In genomic region chr20:38927902-38928578, GRCh38 we compare ENCODE assay signal across 8 cellular contexts. TPM values are rescaled to one million over a fixed set of nuclear protein-coding genes. Genes with fewer than 3 reads are reported as not detected.
DNase-seq lines count a peak whose midpoint lies in the region; ATAC-seq, FAIRE-seq and TF ChIP-seq lines count a peak whose summit lies in the region.

No MANE protein-coding gene starts in this region.

- H3K9me3 ChIP-seq in DOHH2 (ENCODE audit: control insufficient read depth, insufficient read depth, low read length) (no peaks in the 10 kb centered on the region), lower lobe of right lung (no peaks in the 10 kb centered on the region)

- H3K27ac ChIP-seq in DOHH2 (ENCODE audit: low read depth, low read length) (no peak overlapping the region), KMS-11 (no peak overlapping the region), lower lobe of right lung (no peak overlapping the region)

- H3K4me1 ChIP-seq in DOHH2 (ENCODE audit: control insufficient read depth, low read length) (peaks cover 48% of the 10 kb centered on the region), KMS-11 (ENCODE audit: low read depth, poor library complexity, severe bottlenecking) (peaks cover 34% of the 10 kb centered on the region), lower lobe of right lung (peaks cover 14% of the 10 kb centered on the region)

- H3K27ac Mint-ChIP-seq in activated naive CD8-positive, alpha-beta T cell treated with anti-CD3 and anti-CD28 coated beads, Interleukin-2, amount 50 U/mL, for 24 hours = peak overlapping the region; percentile 46
- H3K27ac Mint-ChIP-seq in naive B cell = peak overlapping the region in 2 of 6 donors; percentile 37 to 56

- H3K27me3 Mint-ChIP-seq in activated naive CD8-positive, alpha-beta T cell treated with anti-CD3 and anti-CD28 coated beads, Interleukin-2, amount 50 U/mL, for 24 hours = no peaks in the 10 kb centered on the region
- peaks cover 0 to 8% (median 0%) of the 10 kb centered on the region in 3 donors for H3K27me3 Mint-ChIP-seq in naive B cell

- H4K20me1 ChIP-seq in DOHH2 (ENCODE audit: control insufficient read depth, insufficient read depth, low read depth, low read length) (peaks cover 36% of the 10 kb centered on the region), KMS-11 (ENCODE audit: insufficient read depth) (peaks cover 28% of the 10 kb centered on the region)

- peaks cover 63% of the 10 kb centered on the region for H3K36me3 ChIP-seq in DOHH2 (ENCODE audit: control insufficient read depth, low read length)
- H3K36me3 ChIP-seq in KMS-11 (ENCODE audit: insufficient read depth) = no peaks in the 10 kb centered on the region
- H3K36me3 ChIP-seq in lower lobe of right lung = no peaks in the 10 kb centered on the region

- H2AFZ ChIP-seq in KMS-11 (ENCODE audit: low read depth) = no peak overlapping the region

- intact Hi-C loops in lower lobe of right lung (cut with DNase I) = no loop called here
- intact Hi-C loops in sciatic nerve (cut with DNase I) = loop anchor here (10.0 kb wide), 1 partner anchor 117 kb away; no protein-coding TSS in a partner anchor

- H3K4me3 Mint-ChIP-seq in activated naive CD8-positive, alpha-beta T cell treated with anti-CD3 and anti-CD28 coated beads, Interleukin-2, amount 50 U/mL, for 24 hours = peak overlapping the region; percentile 83
- peak overlapping the region; percentile 25 to 91 (median 77) for H3K4me3 Mint-ChIP-seq in naive B cell

- peaks cover 5% of the 10 kb centered on the region for H3F3A ChIP-seq in DOHH2 (ENCODE audit: control insufficient read depth, insufficient read depth)

- no peaks in the 10 kb centered on the region for H3K9me2 ChIP-seq in DOHH2 (replicated peaks; ENCODE audit: control insufficient read depth, low read length)

- H3K4me3 ChIP-seq in DOHH2 (ENCODE audit: low read length) (peak overlapping the region; percentile 81), KMS-11 (IDR thresholded peaks at IDR 0.05; ENCODE audit: insufficient read depth, low read depth, low read length) (no peak overlapping the region), lower lobe of right lung (no peak overlapping the region)

- no peaks in the 10 kb centered on the region for H3K9me3 Mint-ChIP-seq in activated naive CD8-positive, alpha-beta T cell treated with anti-CD3 and anti-CD28 coated beads, Interleukin-2, amount 50 U/mL, for 24 hours
- no peaks in the 10 kb centered on the region for H3K9me3 Mint-ChIP-seq in naive B cell

- peak overlapping the region; percentile 76 for H3K4me2 ChIP-seq in DOHH2 (ENCODE audit: low read length)
- H3K4me2 ChIP-seq in KMS-11 = peak overlapping the region; percentile 80

- H3K27me3 ChIP-seq in DOHH2 (ENCODE audit: control insufficient read depth, low read length) = no peaks in the 10 kb centered on the region
- H3K27me3 ChIP-seq in KMS-11 (ENCODE audit: insufficient read depth, low read depth) = no peaks in the 10 kb centered on the region
- peaks cover 3% of the 10 kb centered on the region for H3K27me3 ChIP-seq in lower lobe of right lung (ENCODE audit: low read depth)

- no peak for FAIRE-seq in frontal cortex (lab: Jason Lieb, UNC)

- no peak for ATAC-seq in activated naive CD8-positive, alpha-beta T cell treated with anti-CD3 and anti-CD28 coated beads, Interleukin-2, amount 50 U/mL, for 24 hours
- ATAC-seq in naive B cell (ENCODE audit: low read depth in 2 of 2) (no peak), lower lobe of right lung (no peak), sciatic nerve (no peak)

- H3K79me2 ChIP-seq in DOHH2 (ENCODE audit: control insufficient read depth, low read length) (peaks cover 69% of the 10 kb centered on the region), KMS-11 (ENCODE audit: insufficient read depth, low read depth) (peaks cover 68% of the 10 kb centered on the region)

- peak overlapping the region; percentile 84; the same call in 1 of the 2 replicates for H3K9ac ChIP-seq in KMS-11

- H3K4me1 Mint-ChIP-seq in activated naive CD8-positive, alpha-beta T cell treated with anti-CD3 and anti-CD28 coated beads, Interleukin-2, amount 50 U/mL, for 24 hours = peaks cover 31% of the 10 kb centered on the region
- peaks cover 13 to 18% (median 13%) of the 10 kb centered on the region in 3 donors for H3K4me1 Mint-ChIP-seq in naive B cell

- peaks cover 19% of the 10 kb centered on the region for H3K36me3 Mint-ChIP-seq in activated naive CD8-positive, alpha-beta T cell treated with anti-CD3 and anti-CD28 coated beads, Interleukin-2, amount 50 U/mL, for 24 hours (ENCODE audit: low read depth)
- H3K36me3 Mint-ChIP-seq in naive B cell = peaks cover 4 to 7% of the 10 kb centered on the region in 2 donors

- TF ChIP-seq CTCF in DOHH2 (IDR thresholded peaks at IDR 0.05; ENCODE audit: low read depth, low read length, poor library complexity, severe bottlenecking) (no peak), KMS-11 (conservative IDR thresholded peaks at IDR 0.05; ENCODE audit: low read depth, low read length) (no peak), lower lobe of right lung (IDR thresholded peaks at IDR 0.05) (no peak)

- no peak for DNase-seq in activated naive CD8-positive, alpha-beta T cell treated with anti-CD3 and anti-CD28 coated beads, Interleukin-2, amount 50 U/mL, for 24 hours
- DNase-seq in naive B cell (no peak), lower lobe of right lung (no peak), sciatic nerve (ENCODE audit: low spot score) (no peak), cortex of kidney (lab: John Stamatoyannopoulos, UW) (no peak), frontal cortex (ENCODE audit: low spot score in 2 of 2) (no peak)

RNA-seq across cellular contexts. Expression of gene FAM83D, which starts 1.8 kb away (rescaled TPM):
- under 1 TPM in 5 of 6 donors, not detected in 1; 0.12 to 0.56 (median 0.26) TPM for polyA plus RNA-seq in naive B cell (ENCODE audit: low read depth in 6 of 6)
- total RNA-seq in lower lobe of right lung (0.71 TPM), sciatic nerve (0.13 TPM), frontal cortex (2.4 TPM)

RNA-seq across cellular contexts. Expression of gene DHX35, which starts 34.1 kb away (rescaled TPM):
- polyA plus RNA-seq in naive B cell (ENCODE audit: low read depth in 6 of 6) = 1 to 10 TPM; 2.2 to 7.4 (median 4.7) TPM
- total RNA-seq in lower lobe of right lung (10.5 TPM), sciatic nerve (11.3 TPM), frontal cortex (15.5 TPM)
